Comparison of ENCODE assay signal across 31 cellular contexts in the genomic region with DNA sequence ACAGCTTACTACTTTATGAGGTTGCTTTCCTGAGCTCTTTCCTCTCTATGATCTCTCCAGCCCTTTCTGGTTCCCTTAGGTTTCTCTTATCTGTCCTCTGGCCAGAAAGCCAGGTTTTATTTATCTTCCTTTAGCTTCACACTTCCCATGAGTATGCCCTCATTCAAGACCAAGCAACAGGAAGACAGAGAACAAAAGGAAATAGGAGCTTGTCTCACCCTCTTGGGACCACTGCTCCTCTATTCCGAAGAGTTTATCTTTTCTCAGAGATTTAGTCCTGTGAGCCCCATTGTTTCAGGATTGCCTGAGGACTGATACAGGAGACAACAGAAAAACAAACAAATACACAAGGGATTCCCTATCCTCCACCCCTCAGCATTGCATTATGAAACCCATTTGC.
DNase-seq lines count a peak whose midpoint lies in the region; ATAC-seq and TF ChIP-seq lines count a peak whose summit lies in the region.
"Had no signal": no experiment of that assay in that cellular context is flagged by ENCODE, and none has a peak within 500 bp of the region (broad histone marks: within the 10 kb centered on the region; RNA-seq: fewer than 3 reads in every experiment).

No MANE protein-coding gene starts in this region.

- no peaks in the 10 kb centered on the region for H3K36me3 Mint-ChIP-seq in mesothelial cell of epicardium
- H3K36me3 Mint-ChIP-seq: activated naive CD8-positive, alpha-beta T cell treated with anti-CD3 and anti-CD28 coated beads for 36 hours had no signal

- peak overlapping the region; percentile 52 for H3K27ac Mint-ChIP-seq in mesothelial cell of epicardium
- H3K27ac Mint-ChIP-seq: activated CD8-positive, alpha-beta T cell treated with anti-CD3 and anti-CD28 coated beads for 36 hours; activated naive CD8-positive, alpha-beta T cell treated with anti-CD3 and anti-CD28 coated beads for 36 hours; B cell; effector memory CD8-positive, alpha-beta T cell; memory B cell; stimulated activated naive CD8-positive, alpha-beta T cell treated with anti-CD3 and anti-CD28 coated beads, Interleukin-15, Interleukin-2, amounts not matched to agents 100 ng/mL and 50 ng/mL, for 24 hours had no signal

- DNase-seq in LNCaP clone FGC (ENCODE audit: low read depth) (peak; percentile 56), mesothelial cell of epicardium (ENCODE audit: low spot score in 2 of 2, unreplicated experiment in 2 of 2) (no peak), kidney glomerular epithelial cell (lab: John Stamatoyannopoulos, UW) (no peak), posterior cingulate gyrus (no peak), NCI-H2196 treated with DMSO at 0.1 percent for 48 hours (lab: John Stamatoyannopoulos, UW; ENCODE audit: unreplicated experiment) (no peak)
- DNase-seq: activated CD8-positive, alpha-beta T cell treated with anti-CD3 and anti-CD28 coated beads for 36 hours; activated effector memory CD4-positive, alpha-beta T cell treated with anti-CD3 and anti-CD28 coated beads, Interleukin-2, amount 50 U/mL, for 16 hours; activated naive CD8-positive, alpha-beta T cell treated with anti-CD3 and anti-CD28 coated beads for 36 hours; colonic mucosa; DMS79; effector memory CD8-positive, alpha-beta T cell; esophagus squamous epithelium; GF-D8; H9; MG63; NCI-H1417 treated with DMSO at 0.1 percent for 48 hours; NCI-H748 treated with DMSO at 0.1 percent for 48 hours; occipital lobe; RPMI8226 had no signal

- H3K4me1 Mint-ChIP-seq in mesothelial cell of epicardium: peaks cover 57% of the 10 kb centered on the region

- H3K4me3 Mint-ChIP-seq in mesothelial cell of epicardium: peak overlapping the region; percentile 27
- H3K4me3 Mint-ChIP-seq: activated CD8-positive, alpha-beta T cell treated with anti-CD3 and anti-CD28 coated beads for 36 hours; activated naive CD8-positive, alpha-beta T cell treated with anti-CD3 and anti-CD28 coated beads for 36 hours; B cell; effector memory CD8-positive, alpha-beta T cell; H9; memory B cell; stimulated activated naive CD8-positive, alpha-beta T cell treated with anti-CD3 and anti-CD28 coated beads, Interleukin-15, Interleukin-2, amounts not matched to agents 100 ng/mL and 50 ng/mL, for 24 hours had no signal

- no peaks in the 10 kb centered on the region for H3K27me3 Mint-ChIP-seq in mesothelial cell of epicardium (ENCODE audit: low read depth)
- H3K27me3 Mint-ChIP-seq: activated CD8-positive, alpha-beta T cell treated with anti-CD3 and anti-CD28 coated beads for 36 hours; activated naive CD8-positive, alpha-beta T cell treated with anti-CD3 and anti-CD28 coated beads for 36 hours; B cell; effector memory CD8-positive, alpha-beta T cell; memory B cell; stimulated activated naive CD8-positive, alpha-beta T cell treated with anti-CD3 and anti-CD28 coated beads, Interleukin-15, Interleukin-2, amounts not matched to agents 100 ng/mL and 50 ng/mL, for 24 hours had no signal

- no peaks in the 10 kb centered on the region for H3K9me3 Mint-ChIP-seq in mesothelial cell of epicardium
- H3K9me3 Mint-ChIP-seq: activated CD8-positive, alpha-beta T cell treated with anti-CD3 and anti-CD28 coated beads for 36 hours; activated naive CD8-positive, alpha-beta T cell treated with anti-CD3 and anti-CD28 coated beads for 36 hours; effector memory CD8-positive, alpha-beta T cell; H9; memory B cell; stimulated activated naive CD8-positive, alpha-beta T cell treated with anti-CD3 and anti-CD28 coated beads, Interleukin-15, Interleukin-2, amounts not matched to agents 100 ng/mL and 50 ng/mL, for 24 hours had no signal

- peak overlapping the region; percentile 55 for H3K4me3 ChIP-seq in LNCaP clone FGC (ENCODE audit: low read depth, low read length)
- H3K4me3 ChIP-seq: ascending aorta, cardiac muscle cell, colonic mucosa, esophagus squamous epithelium, K562, MG63, SJSA1 had no signal

- TF ChIP-seq CTCF in C4-2B (conservative IDR thresholded peaks at IDR 0.05): no peak
- no peak for TF ChIP-seq CTCF in LNCaP clone FGC (IDR thresholded peaks at IDR 0.05; ENCODE audit: control insufficient read depth, extremely low read depth, insufficient read depth)
- TF ChIP-seq CTCF in VCaP (conservative IDR thresholded peaks at IDR 0.05): no peak
- TF ChIP-seq CTCF in mesothelial cell of epicardium (IDR thresholded peaks at IDR 0.05; ENCODE audit: unreplicated experiment): no peak

- H3K27ac ChIP-seq in C4-2B (peak overlapping the region; percentile 95; the same call in 1 of the 2 replicates), VCaP (peak overlapping the region; percentile 86)
- H3K27ac ChIP-seq: ascending aorta, cardiac muscle cell, colonic mucosa, esophagus squamous epithelium, SJSA1 had no signal

- ATAC-seq in GM21526 (IDR thresholded peaks at IDR 0.05; ENCODE audit: low FRiP score, unreplicated experiment): no peak
- ATAC-seq: activated CD4-positive, CD25-positive, alpha-beta regulatory T cell treated with anti-CD3 and anti-CD28 coated beads, Interleukin-2, amount 50 U/mL, for 24 hours; activated CD8-positive, alpha-beta T cell treated with anti-CD3 and anti-CD28 coated beads for 36 hours; effector memory CD8-positive, alpha-beta T cell; K562; left lobe of liver had no signal

- intact Hi-C loops in posterior cingulate gyrus (cut with DNase I): no loop called here
